Comparison of ENCODE assay signal across 20 cellular contexts in genomic region chr22:28341001-28341400, GRCh38.
DNase-seq lines count a peak whose midpoint lies in the region; TF ChIP-seq lines count a peak whose summit lies in the region.
"Had no signal": no experiment of that assay in that cellular context is flagged by ENCODE, and none has a peak within 500 bp of the region (broad histone marks: within the 10 kb centered on the region; RNA-seq: fewer than 3 reads in every experiment).

No MANE protein-coding gene starts in this region.

- H3K27ac Mint-ChIP-seq in HFFc6, result no peak overlapping the region
- no peak overlapping the region for H3K27ac Mint-ChIP-seq in activated naive CD4-positive, alpha-beta T cell treated with anti-CD3 and anti-CD28 coated beads, Interleukin-2, amount 10 ng/mL, durations not matched to agents 7 days and 5 days
- H3K27ac Mint-ChIP-seq: activated naive CD8-positive, alpha-beta T cell treated with anti-CD3 and anti-CD28 coated beads for 36 hours; CD8-positive, alpha-beta memory T cell had no signal

- H3K4me3 Mint-ChIP-seq in HFFc6, result no peak overlapping the region
- H3K4me3 Mint-ChIP-seq in activated naive CD4-positive, alpha-beta T cell treated with anti-CD3 and anti-CD28 coated beads, Interleukin-2, amount 10 ng/mL, durations not matched to agents 7 days and 5 days, result no peak overlapping the region
- H3K4me3 Mint-ChIP-seq: activated naive CD8-positive, alpha-beta T cell treated with anti-CD3 and anti-CD28 coated beads for 36 hours; CD8-positive, alpha-beta memory T cell had no signal

- TF ChIP-seq CTCF in HFFc6 (IDR thresholded peaks at IDR 0.05) (no peak), fibroblast of the aortic adventitia (IDR thresholded peaks at IDR 0.05; ENCODE audit: insufficient read depth, low read length) (no peak)

- H3K27me3 Mint-ChIP-seq in HFFc6 (ENCODE audit: insufficient read depth), result no peaks in the 10 kb centered on the region; the same call in 1 of the 2 replicates
- H3K27me3 Mint-ChIP-seq in activated naive CD4-positive, alpha-beta T cell treated with anti-CD3 and anti-CD28 coated beads, Interleukin-2, amount 10 ng/mL, durations not matched to agents 7 days and 5 days, result peaks cover 25% of the 10 kb centered on the region

- CTCF ChIA-PET in activated naive CD4-positive, alpha-beta T cell treated with anti-CD3 and anti-CD28 coated beads, Interleukin-2, amount 10 ng/mL, durations not matched to agents 7 days and 5 days (lab: Charles Lee), result no interaction called here

- intact Hi-C loops in cardiac septum (cut with DNase I), result no loop called here

- peaks cover 6% of the 10 kb centered on the region for H3K9me3 Mint-ChIP-seq in HFFc6
- peaks cover 8% of the 10 kb centered on the region for H3K9me3 Mint-ChIP-seq in activated naive CD4-positive, alpha-beta T cell treated with anti-CD3 and anti-CD28 coated beads, Interleukin-2, amount 10 ng/mL, durations not matched to agents 7 days and 5 days

- 0 out of 2 replicates have a peak, but pooled peaks cover 4% of the 10 kb centered on the region for H3K36me3 Mint-ChIP-seq in HFFc6 (ENCODE audit: low read depth)
- H3K36me3 Mint-ChIP-seq in activated naive CD4-positive, alpha-beta T cell treated with anti-CD3 and anti-CD28 coated beads, Interleukin-2, amount 10 ng/mL, durations not matched to agents 7 days and 5 days, result peaks cover 2% of the 10 kb centered on the region
- H3K36me3 Mint-ChIP-seq: activated naive CD8-positive, alpha-beta T cell treated with anti-CD3 and anti-CD28 coated beads for 36 hours; CD8-positive, alpha-beta memory T cell had no signal

- DNase-seq in AG08395 (ENCODE audit: low spot score), result peak; percentile 50
- DNase-seq in HFFc6, result peak; percentile 1
- DNase-seq in SW480 (ENCODE audit: low spot score), result peak; percentile 5
- DNase-seq in fibroblast of the aortic adventitia (ENCODE audit: low read depth), result peak; percentile 53
- no peak for DNase-seq in cardiac septum (ENCODE audit: low spot score)
- no peak for DNase-seq in stimulated activated CD4-positive, alpha-beta T cell treated with anti-CD3 and anti-CD28 coated beads, Interleukin-2, amount 100 ng/mL, for 24 hours
- DNase-seq in DMS 273 treated with DMSO at 0.1 percent for 48 hours (lab: John Stamatoyannopoulos, UW), result no peak
- no peak for DNase-seq in activated naive CD4-positive, alpha-beta T cell treated with anti-CD3 and anti-CD28 coated beads, Interleukin-2, amount 10 ng/mL, durations not matched to agents 7 days and 5 days
- DNase-seq: activated naive CD8-positive, alpha-beta T cell treated with anti-CD3 and anti-CD28 coated beads for 36 hours; activated T-cell treated with anti-CD3 and anti-CD28 coated beads, Interleukin-2, amount 50 U/mL, for 1 hour; CD8-positive, alpha-beta memory T cell; left cardiac atrium; midbrain; NCI-H1092; NCI-H2081 treated with DMSO at 0.1 percent for 48 hours; OCI-M1 had no signal

- peaks cover 29% of the 10 kb centered on the region for H3K4me1 Mint-ChIP-seq in HFFc6 (ENCODE audit: low read depth)
- no peaks in the 10 kb centered on the region for H3K4me1 Mint-ChIP-seq in activated naive CD4-positive, alpha-beta T cell treated with anti-CD3 and anti-CD28 coated beads, Interleukin-2, amount 10 ng/mL, durations not matched to agents 7 days and 5 days
- H3K4me1 Mint-ChIP-seq: activated naive CD8-positive, alpha-beta T cell treated with anti-CD3 and anti-CD28 coated beads for 36 hours; CD8-positive, alpha-beta memory T cell had no signal

- no peak overlapping the region for H3K4me3 ChIP-seq in fibroblast of the aortic adventitia (ENCODE audit: low read depth, low read length)
- H3K4me3 ChIP-seq: cardiac muscle cell, esophagus muscularis mucosa, K562, SK-N-MC had no signal

Comparison
In these comparisons a context has a peak if more than half of its experiments do, and no peak if none do; other contexts are left out.
1. DNase-seq: peak in AG08395 (single experiment), HFFc6 (single experiment), SW480 (single experiment) and fibroblast of the aortic adventitia (single experiment); none in cardiac septum (single experiment), stimulated activated CD4-positive, alpha-beta T cell treated with anti-CD3 and anti-CD28 coated beads, Interleukin-2, amount 100 ng/mL, for 24 hours (0 of 2), DMS 273 treated with DMSO at 0.1 percent for 48 hours (single experiment) and activated naive CD4-positive, alpha-beta T cell treated with anti-CD3 and anti-CD28 coated beads, Interleukin-2, amount 10 ng/mL, durations not matched to agents 7 days and 5 days (single experiment).